1 cellular context compared by ENCODE assay signal in genomic region chr3:182738583-182739514, GRCh38.
TF ChIP-seq lines count a peak whose summit lies in the region.

No MANE protein-coding gene starts in this region.

TF ChIP-seq in HCT116, 20 proteins besides CTCF, POLR2A, EP300 and RAD21 (continued from another document):
- no peak for TF ChIP-seq REST (IDR thresholded peaks at IDR 0.05; ENCODE audit: low read depth)
TF ChIP-seq in HCT116: peak in this region for 10.
